In the genomic region with DNA sequence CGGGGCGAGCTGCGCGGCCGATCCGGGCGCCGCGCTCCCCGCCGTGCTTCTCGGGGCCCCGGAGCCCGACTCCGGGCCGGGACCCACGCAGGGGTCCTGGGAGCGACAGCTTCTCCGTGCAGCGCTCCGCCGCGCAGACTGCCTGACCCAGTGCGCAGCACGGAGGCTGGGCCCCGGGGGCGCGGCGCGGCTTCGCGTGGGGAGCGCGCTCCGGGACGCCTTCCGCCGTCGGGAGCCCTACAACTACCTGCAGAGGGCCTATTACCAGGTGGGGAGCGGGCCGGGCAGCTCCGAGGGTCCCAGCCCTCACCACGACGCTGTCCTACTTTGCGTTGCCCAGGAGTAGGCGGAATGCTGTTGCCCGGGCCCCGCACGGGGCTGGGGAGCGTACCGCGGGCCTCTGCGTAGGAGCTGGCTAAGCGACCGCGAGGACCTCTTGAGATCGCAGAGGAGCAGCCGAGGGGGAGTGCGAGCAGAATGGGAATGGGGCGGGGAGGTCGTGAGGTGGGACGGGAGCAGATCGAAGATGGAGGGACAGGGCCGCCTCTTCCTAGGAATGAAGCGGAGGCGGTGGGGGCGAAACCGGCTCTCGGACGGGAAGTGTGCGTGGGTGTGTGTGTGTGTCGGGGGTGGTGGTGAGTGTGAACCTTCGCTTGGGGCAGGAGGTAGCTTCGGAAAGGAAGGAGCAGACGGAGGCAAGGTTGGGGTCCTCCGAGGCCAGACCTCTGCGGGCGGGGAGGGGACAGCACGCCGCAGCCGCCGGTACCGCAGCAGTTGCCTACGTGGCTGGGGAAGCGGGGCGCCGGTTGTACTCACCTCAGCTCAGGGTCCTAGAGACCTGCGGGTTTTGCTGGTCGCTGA, we compare ENCODE assay signal across 8 cellular contexts. TPM values are rescaled to one million over a fixed set of nuclear protein-coding genes. Genes with fewer than 3 reads are reported as not detected.
A peak's percentile ranks its signal among the peaks of the same experiment; 100 is the strongest.
DNase-seq lines count a peak whose midpoint lies in the region; ATAC-seq and TF ChIP-seq lines count a peak whose summit lies in the region.

No MANE protein-coding gene starts in this region.

- ATAC-seq in HG02610 (IDR thresholded peaks at IDR 0.05; ENCODE audit: unreplicated experiment) (no peak), GM18909 (IDR thresholded peaks at IDR 0.05; ENCODE audit: poor library complexity, unreplicated experiment) (no peak)

- peak overlapping the region; percentile 89 for H4K91ac ChIP-seq in neuronal stem cell (ENCODE audit: low read depth, low read length, poor library complexity)

- no peaks in the 10 kb centered on the region for H3K27me3 ChIP-seq in neuronal stem cell (ENCODE audit: control insufficient read depth in 3 of 3, insufficient read depth in 3 of 3, low read depth in 1 of 3, low read length in 3 of 3)

- H3K79me1 ChIP-seq in neuronal stem cell (ENCODE audit: low read depth, low read length): peaks cover 35% of the 10 kb centered on the region

- no CpG with 5 or more reads among the region's 89 CpGs for WGBS in neuronal stem cell (ENCODE audit: extremely low coverage in 2 of 2, insufficient read length in 2 of 2, insufficient replicate concordance in 1 of 2), 2 donors

- H2AFZ ChIP-seq in neuronal stem cell (ENCODE audit: low read length): peak overlapping the region; percentile 61

- H3K4me2 ChIP-seq in neuronal stem cell (ENCODE audit: insufficient read depth, low read length, poor library complexity, severe bottlenecking): peak overlapping the region; percentile 77

- H4K8ac ChIP-seq in neuronal stem cell (ENCODE audit: low read depth, low read length): peak overlapping the region; percentile 48

- H3K23ac ChIP-seq in neuronal stem cell (ENCODE audit: low read depth, low read length, poor library complexity): peak overlapping the region; percentile 98

- H2BK5ac ChIP-seq in neuronal stem cell (ENCODE audit: low read length): peak overlapping the region; percentile 83

- peak overlapping the region; percentile 66 for H3K27ac ChIP-seq in neuronal stem cell (replicated peaks; ENCODE audit: low read length)

- H3K14ac ChIP-seq in neuronal stem cell (ENCODE audit: low read length): peak overlapping the region; percentile 85

- H3K9ac ChIP-seq in neuronal stem cell (ENCODE audit: low read depth, low read length, poor library complexity): peak overlapping the region; percentile 98

- H2BK12ac ChIP-seq in neuronal stem cell (ENCODE audit: low read length): peak overlapping the region; percentile 82

- peak overlapping the region; percentile 95 for H3K18ac ChIP-seq in neuronal stem cell (ENCODE audit: low read length)

- peak overlapping the region; percentile 45 for H2BK15ac ChIP-seq in neuronal stem cell (ENCODE audit: low read length)

- H3K4me3 ChIP-seq in GM08714 (ENCODE audit: low read length) (peak overlapping the region; percentile 44), fibroblast of the aortic adventitia (ENCODE audit: low read depth, low read length) (peak overlapping the region; percentile 85), neuronal stem cell (ENCODE audit: low read length in 2 of 2) (peak overlapping the region; percentile 87 to 99)

- H2BK120ac ChIP-seq in neuronal stem cell (ENCODE audit: low read depth, low read length): peak overlapping the region; percentile 89

- peak overlapping the region; percentile 99 for H2AK5ac ChIP-seq in neuronal stem cell (ENCODE audit: low read depth, low read length)

- H3K36me3 ChIP-seq in neuronal stem cell (replicated peaks in 1 of 2; ENCODE audit: control insufficient read depth in 2 of 2, insufficient read depth in 2 of 2, low read length in 2 of 2): peaks cover 35 to 39% of the 10 kb centered on the region in 2 donors

- peaks cover 0 to 2% of the 10 kb centered on the region in 2 donors for H3K9me3 ChIP-seq in neuronal stem cell (replicated peaks in 1 of 2; ENCODE audit: control insufficient read depth in 2 of 2, insufficient read depth in 1 of 2, low read depth in 1 of 2, low read length in 2 of 2)

- peaks cover 16 to 17% of the 10 kb centered on the region in 2 donors for H3K4me1 ChIP-seq in neuronal stem cell (ENCODE audit: control insufficient read depth in 2 of 2, insufficient read depth in 1 of 2, low read depth in 1 of 2, low read length in 2 of 2)

- peak; percentile 54 for DNase-seq in NCI-H345 (lab: John Stamatoyannopoulos, UW)
- DNase-seq in activated T-helper 9 cell treated with anti-CD3 and anti-CD28 coated beads, Interleukin-2, amount 50 U/mL, for 16 hours (ENCODE audit: low read depth): peak; percentile 17
- DNase-seq in fibroblast of the aortic adventitia (ENCODE audit: low read depth): peak; percentile 51
- DNase-seq in neuronal stem cell (ENCODE audit: low spot score): no peak
- no peak for DNase-seq in SIG-M5 (lab: John Stamatoyannopoulos, UW)

- TF ChIP-seq CTCF in fibroblast of the aortic adventitia (IDR thresholded peaks at IDR 0.05; ENCODE audit: insufficient read depth, low read length): no peak

- H3K4ac ChIP-seq in neuronal stem cell (ENCODE audit: low read length): peak overlapping the region; percentile 94

RNA-seq across cellular contexts. Expression of a gene that starts 0.7 kb away (rescaled TPM):
- 53.9 and 188 TPM in 2 replicates for total RNA-seq in fibroblast of the aortic adventitia (ENCODE audit: low replicate concordance)
- polyA plus RNA-seq in neuronal stem cell (2013, experiment 1 of 2): 22.0 TPM
- 21.2 TPM for polyA plus RNA-seq in neuronal stem cell (2013, experiment 2 of 2)

RNA-seq across cellular contexts. Expression of a gene that starts 7.3 kb away (rescaled TPM):
- 2.6 and 3.5 TPM in 2 replicates for total RNA-seq in fibroblast of the aortic adventitia (ENCODE audit: low replicate concordance)
- polyA plus RNA-seq in neuronal stem cell (2013, experiment 1 of 2): 34.0 TPM
- 28.4 TPM for polyA plus RNA-seq in neuronal stem cell (2013, experiment 2 of 2)

RNA-seq across cellular contexts. Expression of a gene that starts 11.8 kb away (rescaled TPM):
- 3.4 TPM in 2 replicates for total RNA-seq in fibroblast of the aortic adventitia (ENCODE audit: low replicate concordance)
- 8.6 TPM for polyA plus RNA-seq in neuronal stem cell (2013, experiment 1 of 2)
- 8.2 TPM for polyA plus RNA-seq in neuronal stem cell (2013, experiment 2 of 2)

RNA-seq across cellular contexts. Expression of a gene that starts 22.2 kb away (rescaled TPM):
- total RNA-seq in fibroblast of the aortic adventitia (ENCODE audit: low replicate concordance): 23.5 TPM in 1 of 2 replicates, not detected in the other
- polyA plus RNA-seq in neuronal stem cell (2013, experiment 1 of 2): 81.3 TPM
- polyA plus RNA-seq in neuronal stem cell (2013, experiment 2 of 2): 79.5 TPM

RNA-seq across cellular contexts. Expression of a gene that starts 23.0 kb away (rescaled TPM):
- total RNA-seq in fibroblast of the aortic adventitia (ENCODE audit: low replicate concordance): 84.0 and 140 TPM in 2 replicates
- 80.9 TPM for polyA plus RNA-seq in neuronal stem cell (2013, experiment 1 of 2)
- polyA plus RNA-seq in neuronal stem cell (2013, experiment 2 of 2): 82.6 TPM

Comparison
In these comparisons a context has a peak if more than half of its experiments do, and no peak if none do; other contexts are left out.
1. DNase-seq: peak in NCI-H345 (single experiment), activated T-helper 9 cell treated with anti-CD3 and anti-CD28 coated beads, Interleukin-2, amount 50 U/mL, for 16 hours (single experiment) and fibroblast of the aortic adventitia (single experiment); none in neuronal stem cell (single experiment) and SIG-M5 (single experiment).
2. Peak in every context shown above with its lines, with median percentiles within 50 percentile points of each other: H3K4me3 ChIP-seq.